ENCODE assay signal across 12 cellular contexts in genomic region chr22:37775785-37776638, GRCh38. TPM values are rescaled to one million over a fixed set of nuclear protein-coding genes. Genes with fewer than 3 reads are reported as not detected.
DNase-seq lines count a peak whose midpoint lies in the region; ATAC-seq and TF ChIP-seq lines count a peak whose summit lies in the region.
"Had no signal": no experiment of that assay in that cellular context is flagged by ENCODE, and none has a peak within 500 bp of the region (broad histone marks: within the 10 kb centered on the region; RNA-seq: fewer than 3 reads in every experiment).

No MANE protein-coding gene starts in this region.

- no peak overlapping the region for H2BK15ac ChIP-seq in H9 (ENCODE audit: low read depth, low read length)

- no peaks in the 10 kb centered on the region for H3K79me2 ChIP-seq in H9 (ENCODE audit: insufficient read depth, low read length)

- intact Hi-C loops in mucosa of descending colon (cut with DNase I, micrococcal nuclease): no loop called here

- no peak overlapping the region for H2AK5ac ChIP-seq in H9 (ENCODE audit: insufficient read length, low read length)

- no peak for TF ChIP-seq CTCF in H9 (conservative IDR thresholded peaks at IDR 0.05)
- TF ChIP-seq CTCF in fibroblast of villous mesenchyme (IDR thresholded peaks at IDR 0.05; ENCODE audit: insufficient read depth, low read depth, low read length): no peak
- TF ChIP-seq CTCF in suprapubic skin (IDR thresholded peaks at IDR 0.05): no peak
- TF ChIP-seq CTCF in mucosa of descending colon (IDR thresholded peaks at IDR 0.05): no peak

- no peak for TF ChIP-seq EP300 in suprapubic skin (IDR thresholded peaks at IDR 0.05)

- H3K4me2 ChIP-seq in H9 (ENCODE audit: insufficient read depth, insufficient read length, low read length): no peak overlapping the region

- H3K9ac ChIP-seq in H9 (ENCODE audit: extremely low read depth, insufficient read length, low read length): no peak overlapping the region

- no peak for DNase-seq in H9
- DNase-seq in SJSA1 (ENCODE audit: low read depth in 1 of 2, low spot score in 2 of 2): peak; percentile 77 to 89
- DNase-seq in fibroblast of villous mesenchyme (ENCODE audit: low read depth): peak; percentile 51
- DNase-seq in suprapubic skin (ENCODE audit: low spot score in 2 of 2): no peak
- DNase-seq in globus pallidus (ENCODE audit: low spot score): no peak
- no peak for DNase-seq in A172 (ENCODE audit: low spot score)
- DNase-seq in mucosa of descending colon: no peak
- DNase-seq: occipital lobe; RPMI8226; stimulated activated CD4-positive, alpha-beta T cell treated with anti-CD3 and anti-CD28 coated beads, Interleukin-4, amount 100 ng/mL, for 1 hour had no signal

- H3K4me1 Mint-ChIP-seq in H9: peaks cover 12 to 21% of the 10 kb centered on the region in 2 experiments
- H3K4me1 Mint-ChIP-seq: activated naive CD4-positive, alpha-beta T cell treated with anti-CD3 and anti-CD28 coated beads, Interleukin-2, amount 50 U/mL, for 24 hours had no signal

- H3K27ac ChIP-seq in H9 (ENCODE audit: insufficient read length, low read depth, low read length) (no peak overlapping the region), SJSA1 (peak overlapping the region; percentile 96), suprapubic skin (peak overlapping the region; percentile 79)

- H3K4me3 ChIP-seq in SJSA1: no peak overlapping the region
- H3K4me3 ChIP-seq in fibroblast of villous mesenchyme (ENCODE audit: low read depth, low read length): no peak overlapping the region
- no peak overlapping the region for H3K4me3 ChIP-seq in suprapubic skin
- no peak overlapping the region for H3K4me3 ChIP-seq in mucosa of descending colon

- no peak overlapping the region for H3K23ac ChIP-seq in H9 (ENCODE audit: insufficient read length, low read depth, low read length)

- no peak overlapping the region for H3K4ac ChIP-seq in H9 (ENCODE audit: low read depth, low read length)

- no peaks in the 10 kb centered on the region for H4K20me1 ChIP-seq in H9 (ENCODE audit: control insufficient read depth, insufficient read depth, insufficient read length)

- H3T11ph ChIP-seq in H9 (ENCODE audit: low read length): no peak overlapping the region

- no peak for TF ChIP-seq POLR2A in suprapubic skin (IDR thresholded peaks at IDR 0.05)

- no peak overlapping the region for H4K8ac ChIP-seq in H9 (replicated peaks; ENCODE audit: insufficient read length, low read depth, low read length)

- no peak overlapping the region for H3K4me3 Mint-ChIP-seq in H9
- H3K4me3 Mint-ChIP-seq: activated naive CD4-positive, alpha-beta T cell treated with anti-CD3 and anti-CD28 coated beads, Interleukin-2, amount 50 U/mL, for 24 hours had no signal

- H3K14ac ChIP-seq in H9 (ENCODE audit: insufficient read depth, low read length): no peak overlapping the region

- peak overlapping the region in 2 of 3 experiments; percentile 29 to 35; a peak in 3 of 7 replicates for H3K27ac Mint-ChIP-seq in H9
- H3K27ac Mint-ChIP-seq: activated naive CD4-positive, alpha-beta T cell treated with anti-CD3 and anti-CD28 coated beads, Interleukin-2, amount 50 U/mL, for 24 hours had no signal

- no peaks in the 10 kb centered on the region for H3K9me3 Mint-ChIP-seq in H9
- H3K9me3 Mint-ChIP-seq: activated naive CD4-positive, alpha-beta T cell treated with anti-CD3 and anti-CD28 coated beads, Interleukin-2, amount 50 U/mL, for 24 hours had no signal

- H2BK12ac ChIP-seq in H9 (ENCODE audit: insufficient read length, low read depth, low read length): no peak overlapping the region

- H3K79me1 ChIP-seq in H9 (ENCODE audit: insufficient read depth, low read depth, low read length, poor library complexity, severe bottlenecking): no peaks in the 10 kb centered on the region

- H3K4me1 ChIP-seq in H9 (ENCODE audit: insufficient read depth, low read length) (no peaks in the 10 kb centered on the region), SJSA1 (replicated peaks) (peaks cover 48% of the 10 kb centered on the region), suprapubic skin (peaks cover 19% of the 10 kb centered on the region), mucosa of descending colon (ENCODE audit: low read depth) (peaks cover 10% of the 10 kb centered on the region)

- no peak overlapping the region for H2AFZ ChIP-seq in H9 (ENCODE audit: low read length)

- no peak overlapping the region for H4K5ac ChIP-seq in H9 (ENCODE audit: insufficient read length, low read depth, low read length)

- ATAC-seq in mucosa of descending colon: no peak

- H2BK120ac ChIP-seq in H9 (ENCODE audit: low read depth, low read length, poor library complexity, severe bottlenecking): no peak overlapping the region

- no peak overlapping the region for H3K56ac ChIP-seq in H9 (ENCODE audit: insufficient read length, low read depth, low read length)

- H3K36me3 ChIP-seq in SJSA1 (peaks cover 41% of the 10 kb centered on the region), suprapubic skin (peaks cover 37% of the 10 kb centered on the region), mucosa of descending colon (ENCODE audit: low read depth) (no peaks in the 10 kb centered on the region)

- no CpG with 5 or more reads among the region's 17 CpGs for WGBS in H9 (ENCODE audit: extremely low coverage, insufficient read length, low lambda C conversion rate)
- WGBS in suprapubic skin: 74% methylated on average over 17 of the region's 17 CpGs

- H3K23me2 ChIP-seq in H9 (ENCODE audit: insufficient read length, low read depth, low read length, poor library complexity, severe bottlenecking): no peaks in the 10 kb centered on the region

- no peak overlapping the region for H2BK20ac ChIP-seq in H9 (ENCODE audit: low read depth, low read length, poor library complexity, severe bottlenecking)

- H3K27me3 ChIP-seq in H9 (ENCODE audit: insufficient read depth, low read length) (no peaks in the 10 kb centered on the region; the same call in 1 of the 2 replicates), SJSA1 (replicated peaks) (no peaks in the 10 kb centered on the region), suprapubic skin (no peaks in the 10 kb centered on the region)

- H3K9me3 ChIP-seq in H9 (ENCODE audit: control insufficient read depth, low read depth, low read length) (no peaks in the 10 kb centered on the region), SJSA1 (replicated peaks) (no peaks in the 10 kb centered on the region), suprapubic skin (no peaks in the 10 kb centered on the region), mucosa of descending colon (no peaks in the 10 kb centered on the region)

- peaks cover 28% of the 10 kb centered on the region for H3K27me3 Mint-ChIP-seq in H9 (ENCODE audit: low read depth)
- H3K27me3 Mint-ChIP-seq: activated naive CD4-positive, alpha-beta T cell treated with anti-CD3 and anti-CD28 coated beads, Interleukin-2, amount 50 U/mL, for 24 hours had no signal

- H4K91ac ChIP-seq in H9 (ENCODE audit: insufficient read length, low read depth, low read length): no peak overlapping the region

- no peak overlapping the region for H3K18ac ChIP-seq in H9 (ENCODE audit: insufficient read length, low read depth, low read length)

- peaks cover 3 to 30% (median 23%) of the 10 kb centered on the region in 3 experiments; a peak in 6 of 7 replicates for H3K36me3 Mint-ChIP-seq in H9 (ENCODE audit: insufficient read depth in 1 of 3, low read depth in 3 of 3)
- H3K36me3 Mint-ChIP-seq: activated naive CD4-positive, alpha-beta T cell treated with anti-CD3 and anti-CD28 coated beads, Interleukin-2, amount 50 U/mL, for 24 hours had no signal

- no peak overlapping the region for H2BK5ac ChIP-seq in H9 (ENCODE audit: insufficient read length, low read length)

RNA-seq across cellular contexts. Expression of gene GCAT, which starts 31.7 kb away (rescaled TPM):
- total RNA-seq in H9 (2021) (26.9 and 28.8 TPM in 2 replicates), fibroblast of villous mesenchyme (20.3 and 31.1 TPM in 2 replicates), suprapubic skin (10 to 100 TPM; 11.3 to 34.5 (median 20.1) TPM), mucosa of descending colon (10 to 100 TPM in 2 of 3 donors, 1 to 10 TPM in 1; 9.2 to 15.6 (median 13.6) TPM)
- 54.7 and 60.9 TPM in 2 replicates for total RNA-seq in SJSA1 (2014; rRNA removed; shearing (Covaris generic))
- total RNA-seq in A172 (2014; rRNA removed; shearing (Covaris generic)): 8.8 and 11.4 TPM in 2 replicates

RNA-seq across cellular contexts. Expression of gene GALR3, which starts 47.2 kb away (rescaled TPM):
- total RNA-seq in H9 (2021) (0.31 and 0.59 TPM in 2 replicates), fibroblast of villous mesenchyme (under 0.01 TPM in 1 of 2 replicates, not detected in the other), suprapubic skin (not detected), mucosa of descending colon (not detected)
- total RNA-seq in SJSA1 (2014; rRNA removed; shearing (Covaris generic)): not detected in 2 replicates
- not detected in 2 replicates for total RNA-seq in A172 (2014; rRNA removed; shearing (Covaris generic))
- total RNA-seq: G401, occipital lobe had no signal

Comparison
In these comparisons a context has a peak if more than half of its experiments do, and no peak if none do; other contexts are left out.
1. DNase-seq: peak in SJSA1 (2 of 2) and fibroblast of villous mesenchyme (single experiment); none in H9 (single experiment), suprapubic skin (0 of 2), globus pallidus (single experiment), A172 (single experiment) and mucosa of descending colon (0 of 3).